ENCODE assay signal across 12 cellular contexts in the genomic region with DNA sequence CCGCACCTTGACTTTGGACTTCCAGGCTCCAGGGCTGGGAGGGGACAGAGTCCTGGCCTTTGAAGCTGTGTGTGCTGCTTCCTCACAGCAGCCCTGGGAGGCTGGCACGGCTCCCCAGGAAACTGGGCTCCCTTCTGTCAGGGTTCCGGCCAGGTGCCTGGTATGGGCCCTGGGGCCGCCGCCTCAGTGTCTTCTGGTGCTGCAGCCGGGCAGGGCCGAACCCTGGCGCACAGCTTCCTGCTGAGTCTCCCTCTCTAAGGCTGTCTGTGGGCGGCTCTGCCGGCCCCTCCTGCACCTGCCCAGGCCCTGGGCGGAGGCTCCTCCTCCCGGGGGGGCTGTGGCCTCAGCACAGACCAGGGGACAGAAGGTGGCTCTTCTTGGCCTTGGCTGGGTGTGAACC. TPM values are rescaled to one million over a fixed set of nuclear protein-coding genes. Genes with fewer than 3 reads are reported as not detected.
DNase-seq lines count a peak whose midpoint lies in the region; ATAC-seq and TF ChIP-seq lines count a peak whose summit lies in the region.
"Had no signal": no experiment of that assay in that cellular context is flagged by ENCODE, and none has a peak within 500 bp of the region (broad histone marks: within the 10 kb centered on the region; RNA-seq: fewer than 3 reads in every experiment).

No MANE protein-coding gene starts in this region.

- WGBS in heart right ventricle, 2 donors, result 56 to 68% methylated on average over 10 to 12 of the region's 12 CpGs

- no peaks in the 10 kb centered on the region for H3K27me3 ChIP-seq in heart right ventricle
- H3K27me3 ChIP-seq in WERI-Rb-1 (ENCODE audit: insufficient read depth, low read depth, severe bottlenecking), result no peaks in the 10 kb centered on the region
- no peaks in the 10 kb centered on the region for H3K27me3 ChIP-seq in uterus

- peaks cover 13 to 46% (median 31%) of the 10 kb centered on the region in 9 donors for H3K4me1 ChIP-seq in heart right ventricle
- H3K4me1 ChIP-seq in uterus, result peaks cover 0 to 29% of the 10 kb centered on the region in 2 donors

- no peak for DNase-seq in heart right ventricle
- DNase-seq in Right ventricle myocardium superior, result no peak
- peak; percentile 90 for DNase-seq in WERI-Rb-1
- DNase-seq in mucosa of gallbladder (ENCODE audit: low spot score), result peak; percentile 61
- DNase-seq in uterus, result peak in 1 of 2 donors; percentile 58
- no peak for DNase-seq in DMS 273 treated with DMSO at 0.1 percent for 48 hours (lab: John Stamatoyannopoulos, UW)
- DNase-seq in inferior parietal cortex (ENCODE audit: extremely low spot score), result no peak
- no peak for DNase-seq in T-helper 1 cell
- DNase-seq: activated effector memory CD4-positive, alpha-beta T cell treated with anti-CD3 and anti-CD28 coated beads, Interleukin-2, amount 50 U/mL, for 16 hours; AML-193; HCEC 1CT had no signal

- H3K36me3 ChIP-seq in heart right ventricle (peaks cover 0 to 40% (median 0%) of the 10 kb centered on the region in 9 donors), WERI-Rb-1 (no peaks in the 10 kb centered on the region; the same call in 1 of the 2 replicates), uterus (no peaks in the 10 kb centered on the region)

- no peak for TF ChIP-seq POLR2A in uterus (IDR thresholded peaks at IDR 0.05)

- ATAC-seq in heart right ventricle, result no peak
- no peak for ATAC-seq in Right ventricle myocardium superior (ENCODE audit: poor library complexity)

- no peak overlapping the region for H3K4me3 ChIP-seq in heart right ventricle
- H3K4me3 ChIP-seq in WERI-Rb-1 (ENCODE audit: low read depth, low read length), result peak overlapping the region; percentile 24
- H3K4me3 ChIP-seq in uterus, result no peak overlapping the region
- H3K4me3 ChIP-seq: SK-N-MC had no signal

- TF ChIP-seq CTCF in heart right ventricle (IDR thresholded peaks at IDR 0.05) (no peak), WERI-Rb-1 (IDR thresholded peaks at IDR 0.05; ENCODE audit: low read depth, low read length) (no peak), uterus (IDR thresholded peaks at IDR 0.05) (no peak)

- peak overlapping the region in 6 of 10 donors; percentile 16 to 72 (median 39) for H3K27ac ChIP-seq in heart right ventricle
- peak overlapping the region; percentile 75 for H3K27ac ChIP-seq in WERI-Rb-1
- peak overlapping the region; percentile 35 to 55 for H3K27ac ChIP-seq in uterus
- H3K27ac ChIP-seq: SK-N-MC had no signal

- intact Hi-C loops in heart right ventricle (cut with DNase I) (no loop called here), Right ventricle myocardium superior (cut with DNase I) (no loop called here), uterus (cut with DNase I; ENCODE audit: low total_unique reads) (no loop called here)

- H3K9me3 ChIP-seq in heart right ventricle, result no peaks in the 10 kb centered on the region
- H3K9me3 ChIP-seq in WERI-Rb-1 (ENCODE audit: severe bottlenecking), result no peaks in the 10 kb centered on the region
- no peaks in the 10 kb centered on the region for H3K9me3 ChIP-seq in uterus

RNA-seq across cellular contexts. Expression of gene GPX4, which starts 32.4 kb away (rescaled TPM):
- total RNA-seq in heart right ventricle, result 100 to 1,000 TPM; 244 to 405 (median 299) TPM
- 100 to 1,000 TPM; 461 to 487 TPM for polyA plus RNA-seq in heart right ventricle
- total RNA-seq in Right ventricle myocardium superior, result 345 TPM
- 294 TPM for total RNA-seq in mucosa of gallbladder
- total RNA-seq in uterus, result 100 to 1,000 TPM in 3 of 4 donors, 10 to 100 TPM in 1; 68.2 to 357 (median 163) TPM

RNA-seq across cellular contexts. Expression of gene SBNO2, which starts 37.9 kb away (rescaled TPM):
- total RNA-seq in heart right ventricle (10 to 100 TPM; 12.6 to 61.3 (median 16.1) TPM), Right ventricle myocardium superior (15.1 TPM), mucosa of gallbladder (64.1 TPM), uterus (100 to 1,000 TPM in 1 of 4 donors, 10 to 100 TPM in 1, 1 to 10 TPM in 2; 4.4 to 107 (median 10.7) TPM)
- polyA plus RNA-seq in heart right ventricle, result 10 to 100 TPM; 12.6 to 18.7 TPM

RNA-seq across cellular contexts. Expression of gene POLR2E, which starts 41.0 kb away (rescaled TPM):
- 100 to 1,000 TPM; 111 to 215 (median 134) TPM for total RNA-seq in heart right ventricle
- 100 to 1,000 TPM; 116 to 212 TPM for polyA plus RNA-seq in heart right ventricle
- 146 TPM for total RNA-seq in Right ventricle myocardium superior
- total RNA-seq in mucosa of gallbladder, result 137 TPM
- total RNA-seq in uterus, result 100 to 1,000 TPM in 1 of 4 donors, 10 to 100 TPM in 3; 13.6 to 112 (median 59.8) TPM

Comparison
In these comparisons a context has a peak if more than half of its experiments do, and no peak if none do; other contexts are left out.
1. DNase-seq: peak in WERI-Rb-1 (single experiment) and mucosa of gallbladder (single experiment); none in heart right ventricle (0 of 2), Right ventricle myocardium superior (single experiment), DMS 273 treated with DMSO at 0.1 percent for 48 hours (single experiment), inferior parietal cortex (single experiment) and T-helper 1 cell (0 of 5).
2. Peak in every context shown above with its lines, with median percentiles within 50 percentile points of each other: H3K27ac ChIP-seq.